8 cellular contexts compared by ENCODE assay signal in the genomic region with DNA sequence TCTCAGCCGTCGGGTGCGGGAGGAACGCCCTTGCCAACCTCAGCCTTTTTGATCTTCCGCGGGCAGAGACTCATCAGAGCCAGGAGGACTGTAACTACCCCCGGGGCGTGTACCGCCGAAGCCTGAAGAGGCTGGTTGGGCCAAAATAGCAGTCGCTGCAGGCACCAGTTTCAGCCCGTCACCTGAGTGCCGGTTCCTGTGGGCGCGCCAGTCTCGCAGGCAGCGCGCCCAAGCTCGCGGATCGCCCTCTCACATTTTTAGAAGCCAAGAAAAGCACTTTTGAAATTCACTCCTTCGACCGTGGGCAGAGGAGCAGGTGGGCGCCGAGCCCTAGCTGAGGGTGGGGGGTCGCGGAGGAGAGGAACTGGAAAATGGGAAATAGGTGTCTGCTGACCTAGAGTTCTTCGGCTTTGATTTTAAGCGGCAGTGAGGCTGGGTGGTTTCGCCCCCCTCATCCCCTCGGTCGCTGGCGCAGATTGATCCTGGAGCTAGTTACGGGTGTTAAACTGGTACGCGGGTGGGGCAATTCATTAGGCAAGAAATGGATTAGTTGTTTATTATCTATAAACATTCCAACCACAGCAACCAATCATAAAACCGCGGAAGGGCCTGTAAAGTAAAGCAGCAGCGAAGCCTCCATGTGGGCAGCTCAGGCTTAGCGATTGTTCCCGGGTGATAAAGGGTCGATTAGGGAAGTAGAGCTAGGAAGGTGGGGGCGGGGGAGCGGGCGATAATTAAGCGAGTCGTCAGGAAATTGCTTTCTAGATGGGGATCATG.
A peak's percentile ranks its signal among the peaks of the same experiment; 100 is the strongest.
DNase-seq lines count a peak whose midpoint lies in the region; ATAC-seq and TF ChIP-seq lines count a peak whose summit lies in the region.

No MANE protein-coding gene starts in this region.

- H3K4me3 ChIP-seq in MG63 (peak overlapping the region; percentile 20), epithelial cell of esophagus (ENCODE audit: low read length) (peak overlapping the region; percentile 10), dorsolateral prefrontal cortex (peak overlapping the region in 3 of 59 donors; percentile 5 to 15 (median 12))

- intact Hi-C loops in dorsolateral prefrontal cortex (cut with DNase I) = loop anchor here in 1 of 2 donors (10.0 kb wide), 1 partner anchor 689 kb away; no protein-coding TSS in a partner anchor

- DNase-seq in MG63 (peak; percentile 19), epithelial cell of esophagus (ENCODE audit: low read depth) (peak; percentile 47), osteocyte (ENCODE audit: extremely low spot score, unreplicated experiment) (no peak), GOT3 (lab: John Stamatoyannopoulos, UW) (no peak), dorsolateral prefrontal cortex (no peak), HK-2 (ENCODE audit: unreplicated experiment) (no peak)

- no peak overlapping the region for H3K27ac ChIP-seq in dorsolateral prefrontal cortex

- peaks cover 96% of the 10 kb centered on the region for H3K27me3 Mint-ChIP-seq in osteocyte (ENCODE audit: unreplicated experiment)

- TF ChIP-seq CTCF in epithelial cell of esophagus (IDR thresholded peaks at IDR 0.05; ENCODE audit: insufficient read depth, low read depth, low read length, missing control alignments) = no peak
- TF ChIP-seq CTCF in osteocyte (IDR thresholded peaks at IDR 0.05) = no peak
- no peak for TF ChIP-seq CTCF in dorsolateral prefrontal cortex (IDR thresholded peaks at IDR 0.05 in 54 of 56, conservative IDR thresholded peaks at IDR 0.05 in 2 of 56; ENCODE audit: low read depth in 1 of 56, partially characterized antibody in 56 of 56)

- ATAC-seq in GM19023 (IDR thresholded peaks at IDR 0.05; ENCODE audit: unreplicated experiment) (peak; percentile 51), GM21717 (IDR thresholded peaks at IDR 0.05; ENCODE audit: unreplicated experiment) (no peak)

- peaks cover 44% of the 10 kb centered on the region for H3K4me1 Mint-ChIP-seq in osteocyte (ENCODE audit: unreplicated experiment)

- H3K36me3 Mint-ChIP-seq in osteocyte (ENCODE audit: unreplicated experiment) = no peaks in the 10 kb centered on the region

- no peaks in the 10 kb centered on the region for H3K36me3 ChIP-seq in MG63

- H3K4me3 Mint-ChIP-seq in osteocyte (ENCODE audit: unreplicated experiment) = peak overlapping the region; percentile 60

- no peaks in the 10 kb centered on the region for H3K27me3 ChIP-seq in MG63
- peaks cover 44 to 100% (median 95%) of the 10 kb centered on the region in 45 donors for H3K27me3 ChIP-seq in dorsolateral prefrontal cortex

- no peaks in the 10 kb centered on the region for H3K9me3 ChIP-seq in MG63

- no peaks in the 10 kb centered on the region for H3K9me3 Mint-ChIP-seq in osteocyte (ENCODE audit: unreplicated experiment)

- H3K27ac Mint-ChIP-seq in osteocyte (ENCODE audit: unreplicated experiment) = no peak overlapping the region

Comparison
In these comparisons a context has a peak if more than half of its experiments do, and no peak if none do; other contexts are left out.
1. DNase-seq: peak in MG63 (single experiment) and epithelial cell of esophagus (single experiment); none in osteocyte (single experiment), GOT3 (single experiment), dorsolateral prefrontal cortex (0 of 10) and HK-2 (single experiment).